19 cellular contexts compared by ENCODE assay signal in genomic region chr1:236407059-236407458, GRCh38. TPM values are rescaled to one million over a fixed set of nuclear protein-coding genes. Genes with fewer than 3 reads are reported as not detected.
DNase-seq lines count a peak whose midpoint lies in the region; ATAC-seq, FAIRE-seq and TF ChIP-seq lines count a peak whose summit lies in the region.
"Had no signal": no experiment of that assay in that cellular context is flagged by ENCODE, and none has a peak within 500 bp of the region (broad histone marks: within the 10 kb centered on the region; RNA-seq: fewer than 3 reads in every experiment).

No MANE protein-coding gene starts in this region.

- H4K20me1 ChIP-seq in HepG2 (ENCODE audit: insufficient read depth, low read length) (no peaks in the 10 kb centered on the region; the same call in 1 of the 2 replicates), K562 (replicated peaks; ENCODE audit: control insufficient read depth, insufficient read depth, low read length) (no peaks in the 10 kb centered on the region)

- H3K27ac Mint-ChIP-seq in glutamatergic neuron (ENCODE audit: unreplicated experiment): no peak overlapping the region
- H3K27ac Mint-ChIP-seq in activated CD4-positive, alpha-beta T cell treated with anti-CD3 and anti-CD28 coated beads, Interleukin-2, amount 10 ng/mL, durations not matched to agents 7 days and 5 days: no peak overlapping the region
- H3K27ac Mint-ChIP-seq: CD14-positive monocyte; CD8-positive, alpha-beta T cell; GM23338 had no signal

- H3K27me3 ChIP-seq in HepG2 (ENCODE audit: control insufficient read depth in 1 of 2, insufficient read depth in 2 of 2, low read length in 2 of 2): no peaks in the 10 kb centered on the region
- H3K27me3 ChIP-seq in right lobe of liver: no peaks in the 10 kb centered on the region
- H3K27me3 ChIP-seq in K562 (ENCODE audit: control insufficient read depth in 2 of 2, insufficient read depth in 2 of 2, low read length in 2 of 2): no peaks in the 10 kb centered on the region
- H3K27me3 ChIP-seq in thyroid gland: no peaks in the 10 kb centered on the region

- CTCF ChIA-PET in HepG2 (lab: Yijun Ruan, JAX; ENCODE audit: low intra/inter-chr PET ratio, low total read pairs): no interaction called here
- CTCF ChIA-PET in K562 (lab: Yijun Ruan, JAX; ENCODE audit: low intra/inter-chr PET ratio): no interaction called here
- CTCF ChIA-PET in activated CD4-positive, alpha-beta T cell treated with anti-CD3 and anti-CD28 coated beads, Interleukin-2, amount 10 ng/mL, durations not matched to agents 7 days and 5 days (lab: Charles Lee): no interaction called here

- intact Hi-C loops in HepG2 (cut with micrococcal nuclease; ENCODE audit: unreplicated experiment) (no loop called here), right lobe of liver (cut with DNase I) (no loop called here), K562 (cut with micrococcal nuclease) (no loop called here), thyroid gland (cut with DNase I) (no loop called here)

- TF ChIP-seq POLR2A in HepG2 (IDR thresholded peaks at IDR 0.05; ENCODE audit: insufficient read depth in 1 of 2, low read depth in 2 of 2, low read length in 2 of 2) (no peak), right lobe of liver (IDR thresholded peaks at IDR 0.05) (no peak), K562 (conservative IDR thresholded peaks at IDR 0.05) (no peak), thyroid gland (IDR thresholded peaks at IDR 0.05) (no peak)

- no peaks in the 10 kb centered on the region for H3K27me3 Mint-ChIP-seq in glutamatergic neuron (ENCODE audit: unreplicated experiment)
- peaks cover 2% of the 10 kb centered on the region for H3K27me3 Mint-ChIP-seq in activated CD4-positive, alpha-beta T cell treated with anti-CD3 and anti-CD28 coated beads, Interleukin-2, amount 10 ng/mL, durations not matched to agents 7 days and 5 days

- in situ Hi-C loops in HepG2 (cut with HindIII; ENCODE audit: extremely low pct_ligation_motif_present, low pct_unique_long_range_greater_than_20kb): no loop called here
- in situ Hi-C loops in K562 (cut with MboI): no loop called here

- no peak for DNase-seq in HepG2 (ENCODE audit: low spot score)
- no peak for DNase-seq in right lobe of liver
- no peak for DNase-seq in K562 (ENCODE audit: extremely low read depth in 1 of 4, low spot score in 3 of 4)
- peak; percentile 23 for DNase-seq in glutamatergic neuron
- no peak for DNase-seq in thyroid gland
- DNase-seq in activated CD4-positive, alpha-beta T cell treated with anti-CD3 and anti-CD28 coated beads, Interleukin-2, amount 10 ng/mL, durations not matched to agents 7 days and 5 days: no peak
- DNase-seq: CD8-positive, alpha-beta T cell; COR-L47; DMS153; DMS79 treated with DMSO at 0.1 percent for 48 hours; EL; H9 had no signal

- H3K4me1 ChIP-seq in HepG2 (ENCODE audit: insufficient read depth, low read length): peaks cover 9% of the 10 kb centered on the region; the same call in 1 of the 2 replicates
- H3K4me1 ChIP-seq in right lobe of liver: no peaks in the 10 kb centered on the region
- H3K4me1 ChIP-seq in K562 (replicated peaks in 1 of 2; ENCODE audit: control insufficient read depth in 2 of 2, insufficient read depth in 2 of 2, low read length in 2 of 2): peaks cover 0 to 5% of the 10 kb centered on the region in 2 experiments; a peak in 2 of 5 replicates
- H3K4me1 ChIP-seq in thyroid gland: no peaks in the 10 kb centered on the region

- H3K79me2 ChIP-seq in HepG2 (ENCODE audit: insufficient read depth, low read length): no peaks in the 10 kb centered on the region
- peaks cover 12% of the 10 kb centered on the region; the same call in 1 of the 3 replicates for H3K79me2 ChIP-seq in K562 (ENCODE audit: control insufficient read depth, insufficient read depth, low read length)

- no peak overlapping the region for H2AFZ ChIP-seq in HepG2 (ENCODE audit: low read length)
- no peak overlapping the region for H2AFZ ChIP-seq in K562 (ENCODE audit: low read depth, low read length)
- H2AFZ ChIP-seq: GM23338 had no signal

- TF ChIP-seq EP300 in HepG2 (IDR thresholded peaks at IDR 0.05; ENCODE audit: low read depth in 2 of 2, low read length in 2 of 2) (no peak), HepG2 (CRISPR knock-in tag; IDR thresholded peaks at IDR 0.05; ENCODE audit: borderline replicate concordance) (no peak), K562 (IDR thresholded peaks at IDR 0.05; ENCODE audit: low read length) (no peak)

- H3K4me3 ChIP-seq in HepG2 (replicated peaks in 1 of 3; ENCODE audit: insufficient read depth in 1 of 3, low read depth in 2 of 3, low read length in 3 of 3): no peak overlapping the region
- no peak overlapping the region for H3K4me3 ChIP-seq in right lobe of liver
- H3K4me3 ChIP-seq in K562: no peak overlapping the region
- no peak overlapping the region for H3K4me3 ChIP-seq in thyroid gland (replicated peaks in 1 of 3)
- H3K4me3 ChIP-seq: GM23338 had no signal

- no peaks in the 10 kb centered on the region for H3K36me3 Mint-ChIP-seq in glutamatergic neuron (ENCODE audit: unreplicated experiment)
- H3K36me3 Mint-ChIP-seq in activated CD4-positive, alpha-beta T cell treated with anti-CD3 and anti-CD28 coated beads, Interleukin-2, amount 10 ng/mL, durations not matched to agents 7 days and 5 days (ENCODE audit: low read depth): no peaks in the 10 kb centered on the region
- H3K36me3 Mint-ChIP-seq: CD14-positive monocyte; CD8-positive, alpha-beta T cell had no signal

- no peaks in the 10 kb centered on the region for H3K9me3 Mint-ChIP-seq in glutamatergic neuron (ENCODE audit: unreplicated experiment)
- H3K9me3 Mint-ChIP-seq in activated CD4-positive, alpha-beta T cell treated with anti-CD3 and anti-CD28 coated beads, Interleukin-2, amount 10 ng/mL, durations not matched to agents 7 days and 5 days: no peaks in the 10 kb centered on the region
- H3K9me3 Mint-ChIP-seq: CD14-positive monocyte; CD8-positive, alpha-beta T cell; GM23338; H9 had no signal

- no TSS peak for BruUV-seq in HepG2 (replicated peaks; lab: Mats Ljungman, UMichigan)
- BruUV-seq in K562 (replicated peaks; lab: Mats Ljungman, UMichigan): no TSS peak

- H3K36me3 ChIP-seq in HepG2 (replicated peaks in 1 of 2; ENCODE audit: control insufficient read depth in 1 of 2, insufficient read depth in 2 of 2, low read length in 2 of 2) (no peaks in the 10 kb centered on the region), right lobe of liver (no peaks in the 10 kb centered on the region), K562 (ENCODE audit: control insufficient read depth, insufficient read depth, low read length) (peaks cover 30% of the 10 kb centered on the region; the same call in 2 of the 3 replicates), thyroid gland (no peaks in the 10 kb centered on the region)

- peaks cover 6% of the 10 kb centered on the region for H3K4me1 Mint-ChIP-seq in glutamatergic neuron (ENCODE audit: low read depth, unreplicated experiment)
- no peaks in the 10 kb centered on the region for H3K4me1 Mint-ChIP-seq in activated CD4-positive, alpha-beta T cell treated with anti-CD3 and anti-CD28 coated beads, Interleukin-2, amount 10 ng/mL, durations not matched to agents 7 days and 5 days
- H3K4me1 Mint-ChIP-seq: CD14-positive monocyte, GM23338, H9 had no signal

- TF ChIP-seq CTCF in HepG2 (CRISPR knock-in tag; IDR thresholded peaks at IDR 0.05) (no peak), right lobe of liver (IDR thresholded peaks at IDR 0.05) (no peak), K562 (IDR thresholded peaks at IDR 0.05 in 2 of 3, conservative IDR thresholded peaks at IDR 0.05 in 1 of 3; ENCODE audit: insufficient read depth in 2 of 3, low read depth in 1 of 3, low read length in 3 of 3) (no peak), glutamatergic neuron (IDR thresholded peaks at IDR 0.05; ENCODE audit: partially characterized antibody, unreplicated experiment) (no peak), thyroid gland (IDR thresholded peaks at IDR 0.05) (no peak)

- POLR2A ChIA-PET in HepG2 (lab: Yijun Ruan, JAX): no interaction called here
- POLR2A ChIA-PET in K562 (lab: Yijun Ruan, JAX): interaction anchor here (6.8 kb wide), 1 partner anchor 10 kb away, joined by 47 read pairs; the partner anchor contains the start of gene EDARADD
- POLR2A ChIA-PET in activated CD4-positive, alpha-beta T cell treated with anti-CD3 and anti-CD28 coated beads, Interleukin-2, amount 10 ng/mL, durations not matched to agents 7 days and 5 days (lab: Charles Lee): no interaction called here

- no peak; the same call in 1 of the 3 replicates for ATAC-seq in HepG2
- ATAC-seq in right lobe of liver: no peak
- 0 out of 3 replicates have a peak, but pooled peaks have one; percentile 13 for ATAC-seq in K562
- ATAC-seq in GM18858 (IDR thresholded peaks at IDR 0.05; ENCODE audit: unreplicated experiment): no peak
- ATAC-seq: CD8-positive, alpha-beta T cell; GM23338 had no signal

- H3K4me3 Mint-ChIP-seq in glutamatergic neuron (ENCODE audit: unreplicated experiment): no peak overlapping the region
- H3K4me3 Mint-ChIP-seq in activated CD4-positive, alpha-beta T cell treated with anti-CD3 and anti-CD28 coated beads, Interleukin-2, amount 10 ng/mL, durations not matched to agents 7 days and 5 days: no peak overlapping the region
- H3K4me3 Mint-ChIP-seq: CD14-positive monocyte; CD8-positive, alpha-beta T cell; GM23338; H9 had no signal

- no peak overlapping the region for H3K9ac ChIP-seq in HepG2 (ENCODE audit: insufficient read depth, low read depth, low read length)
- H3K9ac ChIP-seq in K562 (ENCODE audit: insufficient read depth in 1 of 2, low read depth in 2 of 2, low read length in 2 of 2): 0 out of 4 replicates have a peak overlapping the region, but pooled peaks of 1 of the 2 experiments have one; percentile 67

- TF ChIP-seq RAD21 in HepG2 (CRISPR knock-in tag; IDR thresholded peaks at IDR 0.05): no peak
- TF ChIP-seq RAD21 in K562 (CRISPR knock-in tag; conservative IDR thresholded peaks at IDR 0.05 in 1 of 2, IDR thresholded peaks at IDR 0.05 in 1 of 2): no peak

- no peaks in the 10 kb centered on the region for H3K9me1 ChIP-seq in K562 (ENCODE audit: control insufficient read depth, insufficient read depth, low read length)

- H3K4me2 ChIP-seq in HepG2 (ENCODE audit: low read depth, low read length): no peak overlapping the region
- no peak overlapping the region for H3K4me2 ChIP-seq in K562 (ENCODE audit: insufficient read depth, low read length)
- H3K4me2 ChIP-seq: GM23338 had no signal

- H3K9me3 ChIP-seq in HepG2 (ENCODE audit: low read length) (no peaks in the 10 kb centered on the region), right lobe of liver (no peaks in the 10 kb centered on the region), K562 (replicated peaks; ENCODE audit: control insufficient read depth, insufficient read depth, low read depth, low read length) (no peaks in the 10 kb centered on the region), thyroid gland (no peaks in the 10 kb centered on the region)

- FAIRE-seq in HepG2 (lab: Jason Lieb, UNC) (no peak), K562 (lab: Jason Lieb, UNC) (no peak)
- FAIRE-seq: D721Med, G401.6, GM12891 had no signal

- WGBS in HepG2 (ENCODE audit: low lambda C conversion rate): 63% methylated on average over 5 of the region's 5 CpGs
- 58% methylated on average over 2 of the region's 5 CpGs for WGBS in right lobe of liver (ENCODE audit: insufficient coverage, low coverage, low lambda C conversion rate, missing lambda C conversion rate)
- WGBS in K562 (ENCODE audit: insufficient coverage, low coverage, missing lambda C conversion rate): 70% methylated on average over 5 of the region's 5 CpGs
- 83 to 98% methylated on average over 3 to 5 of the region's 5 CpGs for WGBS in thyroid gland, 2 donors

- H3K27ac ChIP-seq in HepG2 (ENCODE audit: extremely low read length, insufficient read depth, low read length): no peak overlapping the region
- no peak overlapping the region for H3K27ac ChIP-seq in right lobe of liver
- H3K27ac ChIP-seq in K562 (ENCODE audit: extremely low read depth, low read depth, low read length): no peak overlapping the region
- H3K27ac ChIP-seq in thyroid gland: no peak overlapping the region

RNA-seq across cellular contexts. Expression of gene EDARADD, which starts 13.0 kb away (rescaled TPM):
- total RNA-seq in HepG2 (2016; rRNA removed; fragmentation: Illumina TruSeq; extraction: Trizol) (not detected in 2 replicates), right lobe of liver (1 to 10 TPM in 1 of 6 experiments, under 1 TPM in 4, not detected in 1; 0.16 to 1.2 (median 0.26) TPM), K562 (2014; rRNA removed) (20.6 and 23.1 TPM in 2 replicates), K562 (2014; rRNA removed; fragmentation: Illumina TruSeq; extraction: Trizol) (20.4 and 21.6 TPM in 2 replicates), K562 (2015; rRNA removed; fragmentation: Illumina TruSeq; extraction: Trizol) (29.3 and 32.2 TPM in 2 replicates), K562 (2021) (21.1 and 22.5 TPM in 2 replicates), glutamatergic neuron (ENCODE audit: unreplicated experiment) (0.98 TPM), thyroid gland (10 to 100 TPM in 1 of 4 donors, 1 to 10 TPM in 3; 8.4 to 11.8 (median 8.8) TPM)
- total RNA-seq in HepG2 (2016; cell fraction: cytosol; rRNA removed; fragmentation: Illumina TruSeq; extraction: Trizol; ENCODE audit: low read depth): not detected in 2 replicates
- total RNA-seq in HepG2 (2016; cell fraction: insoluble cytoplasmic fraction; rRNA removed; fragmentation: Illumina TruSeq; extraction: Trizol): not detected in 2 replicates
- total RNA-seq in HepG2 (2016; cell fraction: membrane; rRNA removed; fragmentation: Illumina TruSeq; extraction: Trizol): not detected in 2 replicates
- not detected in 2 replicates for total RNA-seq in HepG2 (2016; cell fraction: nucleus; rRNA removed; fragmentation: Illumina TruSeq; extraction: Trizol)
- polyA plus RNA-seq in HepG2 (2011; rRNA removed) (0.03 TPM in 1 of 2 replicates, not detected in the other), K562 (2011; rRNA removed) (0.46 and 0.49 TPM in 2 replicates), K562 (2014; fragmentation: Illumina TruSeq; extraction: Trizol) (31.1 and 32.4 TPM in 2 replicates), K562 (2014; fragmentation: Nextera tagmentation; extraction: Ambion mirVana) (1 to 10 TPM; 5.2 to 8.5 TPM), K562 (2014; rRNA removed) (17.8 and 21.5 TPM in 2 replicates)
- 0.03 and 0.04 TPM in 2 replicates for polyA plus RNA-seq in HepG2 (2011; cell fraction: cytosol; rRNA removed)
- polyA plus RNA-seq in HepG2 (2011; cell fraction: nucleus; rRNA removed): not detected in 2 replicates
- 0.19 and 0.62 TPM in 2 replicates for polyA plus RNA-seq in HepG2 (2012)
- not detected in 2 replicates for polyA plus RNA-seq in HepG2 (2016; cell fraction: cytosol; fragmentation: Illumina TruSeq; extraction: Trizol; ENCODE audit: low read depth)
- 0.20 TPM in 1 of 2 replicates, not detected in the other for polyA plus RNA-seq in HepG2 (2016; cell fraction: insoluble cytoplasmic fraction; fragmentation: Illumina TruSeq; extraction: Trizol; ENCODE audit: low read depth)
- not detected in 2 replicates for polyA plus RNA-seq in HepG2 (2016; cell fraction: membrane; fragmentation: Illumina TruSeq; extraction: Trizol; ENCODE audit: low read depth)
- not detected in 2 replicates for polyA plus RNA-seq in HepG2 (2016; cell fraction: nucleus; fragmentation: Illumina TruSeq; extraction: Trizol; ENCODE audit: insufficient read depth, low read depth)
- 0.16 TPM in 1 of 2 replicates, not detected in the other for polyA minus RNA-seq in HepG2 (2011; rRNA and poly(A)+ RNA removed; ENCODE audit: low replicate concordance)
- not detected in 2 replicates for polyA minus RNA-seq in HepG2 (2011; cell fraction: cytosol; rRNA and poly(A)+ RNA removed)
- polyA minus RNA-seq in HepG2 (2011; cell fraction: nucleus; rRNA and poly(A)+ RNA removed): not detected in 2 replicates
- 1.1 and 4.5 TPM in 2 replicates for total RNA-seq in K562 (2011; cell fraction: chromatin; rRNA removed; ENCODE audit: low replicate concordance)
- total RNA-seq in K562 (2011; cell fraction: nucleolus; rRNA removed): 1.5 and 4.3 TPM in 2 replicates
- total RNA-seq in K562 (2011; cell fraction: nucleoplasm; rRNA removed): 3.6 and 4.0 TPM in 2 replicates
- polyA plus RNA-seq in K562 (2011; cell fraction: cytosol; rRNA removed): 0.25 and 0.43 TPM in 2 replicates
- polyA plus RNA-seq in K562 (2011; cell fraction: nucleus; rRNA removed): 0.14 and 0.31 TPM in 2 replicates
- polyA plus RNA-seq in K562 (2012): 20.5 and 30.0 TPM in 2 replicates
- 0.56 and 0.72 TPM in 2 replicates for polyA minus RNA-seq in K562 (2011; rRNA and poly(A)+ RNA removed)
- polyA minus RNA-seq in K562 (2011; cell fraction: cytosol; rRNA and poly(A)+ RNA removed): 0.64 TPM in 1 of 2 replicates, not detected in the other
- 0.40 and 1.3 TPM in 2 replicates for polyA minus RNA-seq in K562 (2011; cell fraction: nucleus; rRNA and poly(A)+ RNA removed)
- total RNA-seq in activated CD4-positive, alpha-beta T cell treated with anti-CD3 and anti-CD28 coated beads, Interleukin-2, amount 10 ng/mL, durations not matched to agents 7 days and 5 days: 1 to 10 TPM; 1.6 to 2.0 TPM
- polyA plus RNA-seq: BJ, CD14-positive monocyte had no signal
